21 cellular contexts compared by ENCODE assay signal in the genomic region with DNA sequence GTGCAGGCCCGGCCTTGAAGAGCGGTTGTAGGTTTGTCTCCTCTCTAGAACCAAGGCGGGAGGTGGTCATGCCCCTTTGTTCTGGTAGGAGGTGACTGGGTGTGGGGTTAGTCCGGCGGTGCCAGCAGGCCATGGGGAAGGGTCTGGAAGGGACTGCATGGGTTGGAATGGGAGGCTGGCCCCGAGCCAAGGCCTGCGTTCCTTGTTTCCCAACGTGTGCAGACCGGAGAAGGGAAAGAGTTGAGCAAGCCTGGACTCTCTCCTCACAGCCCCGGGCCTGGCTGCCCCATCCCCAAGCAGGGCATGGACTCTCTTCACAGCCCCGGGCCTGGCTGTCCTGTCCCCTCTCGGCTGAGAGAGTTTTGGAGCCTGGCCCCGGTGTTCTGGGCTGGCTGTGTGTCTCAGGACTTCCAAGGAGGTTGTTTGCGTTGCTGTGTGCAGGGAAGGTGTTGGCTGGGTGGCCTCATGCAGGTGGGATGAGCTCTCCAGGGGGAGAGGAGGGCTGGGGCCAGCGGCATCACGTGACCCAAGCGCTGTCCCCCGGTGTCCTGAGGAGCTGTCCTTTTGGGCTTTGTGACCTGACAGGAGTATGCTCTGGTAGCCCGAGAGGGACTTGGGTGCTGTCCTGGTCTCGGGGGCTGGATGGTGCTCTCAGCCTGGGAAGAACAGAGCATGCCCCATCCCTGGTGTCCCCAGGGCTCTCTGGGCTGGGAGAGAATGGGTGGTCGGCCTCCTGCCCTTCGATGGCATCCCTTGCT. TPM values are rescaled to one million over a fixed set of nuclear protein-coding genes. Genes with fewer than 3 reads are reported as not detected.
DNase-seq lines count a peak whose midpoint lies in the region; ATAC-seq and TF ChIP-seq lines count a peak whose summit lies in the region.
"Had no signal": no experiment of that assay in that cellular context is flagged by ENCODE, and none has a peak within 500 bp of the region (broad histone marks: within the 10 kb centered on the region; RNA-seq: fewer than 3 reads in every experiment).

No MANE protein-coding gene starts in this region.

- POLR2A ChIA-PET in HEK293T (lab: Yijun Ruan, JAX), result no interaction called here

- peaks cover 21% of the 10 kb centered on the region for H3K79me2 ChIP-seq in neural progenitor cell (ENCODE audit: low read depth)

- H3K4me1 Mint-ChIP-seq in neural progenitor cell, result peaks cover 17% of the 10 kb centered on the region
- H3K4me1 Mint-ChIP-seq in activated T-helper 1 cell treated with anti-CD3 and anti-CD28 coated beads, Interleukin-12 subunit alpha, Interleukin-12 subunit beta, Interleukin-2, Interleukin-4 antibody, amounts not matched to agents 30 ng/mL and 10 ng/mL and 1 ng/mL, durations not matched to agents 14 hours and 24 hours and 36 hours (ENCODE audit: low read depth), result no peaks in the 10 kb centered on the region
- H3K4me1 Mint-ChIP-seq: IgD-negative memory B cell had no signal

- no peak for ATAC-seq in Right ventricle myocardium inferior
- ATAC-seq: activated CD4-positive, CD25-positive, alpha-beta regulatory T cell treated with anti-CD3 and anti-CD28 coated beads, Interleukin-2, amount 50 U/mL, for 24 hours; T-cell had no signal

- no peak overlapping the region for H3K4me2 ChIP-seq in neural progenitor cell

- TF ChIP-seq CTCF in left ventricle myocardium inferior (IDR thresholded peaks at IDR 0.05; ENCODE audit: borderline replicate concordance), result no peak
- no peak for TF ChIP-seq CTCF in neural progenitor cell (IDR thresholded peaks at IDR 0.05)
- no peak for TF ChIP-seq CTCF in uterus (IDR thresholded peaks at IDR 0.05)

- H3K27ac ChIP-seq in left ventricle myocardium inferior (replicated peaks) (peak overlapping the region; percentile 56), neural progenitor cell (no peak overlapping the region), uterus (peak overlapping the region; percentile 70 to 81)
- H3K27ac ChIP-seq: epithelial cell of prostate had no signal

- peaks cover 9% of the 10 kb centered on the region for H3K27me3 Mint-ChIP-seq in neural progenitor cell (ENCODE audit: insufficient read depth, low read depth)
- peaks cover 7% of the 10 kb centered on the region for H3K27me3 Mint-ChIP-seq in activated T-helper 1 cell treated with anti-CD3 and anti-CD28 coated beads, Interleukin-12 subunit alpha, Interleukin-12 subunit beta, Interleukin-2, Interleukin-4 antibody, amounts not matched to agents 30 ng/mL and 10 ng/mL and 1 ng/mL, durations not matched to agents 14 hours and 24 hours and 36 hours (ENCODE audit: insufficient read depth)

- CTCF ChIA-PET in HEK293T (lab: Yijun Ruan, JAX), result no interaction called here

- TF ChIP-seq POLR2A in uterus (IDR thresholded peaks at IDR 0.05), result no peak

- no peak overlapping the region for H2AFZ ChIP-seq in neural progenitor cell (replicated peaks)

- H3K4me3 ChIP-seq in left ventricle myocardium inferior (peak overlapping the region; percentile 60), endocrine pancreas (ENCODE audit: control insufficient read depth, insufficient read depth, low read length) (no peak overlapping the region), neural progenitor cell (no peak overlapping the region), uterus (peak overlapping the region in 1 of 2 donors; percentile 50)

- no peak overlapping the region for H3K27ac Mint-ChIP-seq in neural progenitor cell
- H3K27ac Mint-ChIP-seq in activated T-helper 1 cell treated with anti-CD3 and anti-CD28 coated beads, Interleukin-12 subunit alpha, Interleukin-12 subunit beta, Interleukin-2, Interleukin-4 antibody, amounts not matched to agents 30 ng/mL and 10 ng/mL and 1 ng/mL, durations not matched to agents 14 hours and 24 hours and 36 hours, result no peak overlapping the region
- H3K27ac Mint-ChIP-seq: CD4-positive, alpha-beta memory T cell; T-cell had no signal

- H3K27me3 ChIP-seq in left ventricle myocardium inferior (ENCODE audit: low read depth) (peaks cover 95% of the 10 kb centered on the region), endocrine pancreas (ENCODE audit: control insufficient read depth, insufficient read depth, low read length) (no peaks in the 10 kb centered on the region), neural progenitor cell (peaks cover 11% of the 10 kb centered on the region), uterus (no peaks in the 10 kb centered on the region)

- DNase-seq in left ventricle myocardium inferior (no peak), Right ventricle myocardium inferior (ENCODE audit: missing footprints) (no peak), neural progenitor cell (ENCODE audit: low spot score) (no peak), uterus (no peak), HEK293T (ENCODE audit: extremely low spot score) (no peak), GOT3 (lab: John Stamatoyannopoulos, UW) (no peak)
- DNase-seq in activated T-helper 1 cell treated with anti-CD3 and anti-CD28 coated beads, Interleukin-12 subunit alpha, Interleukin-12 subunit beta, Interleukin-2, Interleukin-4 antibody, amounts not matched to agents 30 ng/mL and 10 ng/mL and 1 ng/mL, durations not matched to agents 14 hours and 24 hours and 36 hours (ENCODE audit: low spot score), result no peak
- DNase-seq: 8988T; activated gamma-delta T cell; aorta; CD4-positive, alpha-beta memory T cell; cortex of kidney; mammary epithelial cell; NCI-H748 treated with DMSO at 0.1 percent for 48 hours; RPMI8226; T-cell had no signal

- H3K9ac ChIP-seq in endocrine pancreas (ENCODE audit: control insufficient read depth, insufficient read depth, low read length), result peak overlapping the region; percentile 81
- no peak overlapping the region for H3K9ac ChIP-seq in neural progenitor cell

- H3K36me3 ChIP-seq in left ventricle myocardium inferior (no peaks in the 10 kb centered on the region), endocrine pancreas (ENCODE audit: control insufficient read depth, insufficient read depth, low read length) (no peaks in the 10 kb centered on the region), neural progenitor cell (no peaks in the 10 kb centered on the region), uterus (no peaks in the 10 kb centered on the region)

- H3K4me1 ChIP-seq in left ventricle myocardium inferior (peaks cover 47% of the 10 kb centered on the region), endocrine pancreas (ENCODE audit: control insufficient read depth, insufficient read depth, low read length) (no peaks in the 10 kb centered on the region), neural progenitor cell (peaks cover 22% of the 10 kb centered on the region), uterus (peaks cover 0 to 20% of the 10 kb centered on the region in 2 donors)

- H4K20me1 ChIP-seq in neural progenitor cell (ENCODE audit: low read depth), result peaks cover 69% of the 10 kb centered on the region

- intact Hi-C loops in left ventricle myocardium inferior (cut with micrococcal nuclease) (no loop called here), Right ventricle myocardium inferior (cut with DNase I) (loop anchor here (2.0 kb wide), 1 partner anchor 25 kb away; no protein-coding TSS in a partner anchor), uterus (cut with DNase I; ENCODE audit: low total_unique reads) (no loop called here)
- intact Hi-C loops in activated T-helper 1 cell treated with anti-CD3 and anti-CD28 coated beads, Interleukin-12 subunit alpha, Interleukin-12 subunit beta, Interleukin-2, Interleukin-4 antibody, amounts not matched to agents 30 ng/mL and 10 ng/mL and 1 ng/mL, durations not matched to agents 14 hours and 24 hours and 36 hours (cut with micrococcal nuclease), result no loop called here

- H3K36me3 Mint-ChIP-seq in neural progenitor cell, result no peaks in the 10 kb centered on the region
- no peaks in the 10 kb centered on the region for H3K36me3 Mint-ChIP-seq in activated T-helper 1 cell treated with anti-CD3 and anti-CD28 coated beads, Interleukin-12 subunit alpha, Interleukin-12 subunit beta, Interleukin-2, Interleukin-4 antibody, amounts not matched to agents 30 ng/mL and 10 ng/mL and 1 ng/mL, durations not matched to agents 14 hours and 24 hours and 36 hours (ENCODE audit: low read depth)
- H3K36me3 Mint-ChIP-seq: CD4-positive, alpha-beta memory T cell; IgD-negative memory B cell; T-cell had no signal

- peaks cover 2% of the 10 kb centered on the region for H3K9me3 Mint-ChIP-seq in neural progenitor cell
- H3K9me3 Mint-ChIP-seq in activated T-helper 1 cell treated with anti-CD3 and anti-CD28 coated beads, Interleukin-12 subunit alpha, Interleukin-12 subunit beta, Interleukin-2, Interleukin-4 antibody, amounts not matched to agents 30 ng/mL and 10 ng/mL and 1 ng/mL, durations not matched to agents 14 hours and 24 hours and 36 hours, result no peaks in the 10 kb centered on the region
- H3K9me3 Mint-ChIP-seq: CD4-positive, alpha-beta memory T cell; IgD-negative memory B cell; T-cell had no signal

- H3F3A ChIP-seq in neural progenitor cell (ENCODE audit: low read depth), result peaks cover 14% of the 10 kb centered on the region

- H3K4me3 Mint-ChIP-seq in neural progenitor cell, result peak overlapping the region; percentile 73
- no peak overlapping the region for H3K4me3 Mint-ChIP-seq in activated T-helper 1 cell treated with anti-CD3 and anti-CD28 coated beads, Interleukin-12 subunit alpha, Interleukin-12 subunit beta, Interleukin-2, Interleukin-4 antibody, amounts not matched to agents 30 ng/mL and 10 ng/mL and 1 ng/mL, durations not matched to agents 14 hours and 24 hours and 36 hours
- H3K4me3 Mint-ChIP-seq: IgD-negative memory B cell, T-cell had no signal

- H3K9me3 ChIP-seq in left ventricle myocardium inferior (replicated peaks) (no peaks in the 10 kb centered on the region), endocrine pancreas (ENCODE audit: control insufficient read depth, low read length) (no peaks in the 10 kb centered on the region), neural progenitor cell (ENCODE audit: low read depth) (no peaks in the 10 kb centered on the region), uterus (no peaks in the 10 kb centered on the region)

TF ChIP-seq in HEK293T, 16 proteins besides CTCF, POLR2A, EP300 and RAD21:
- no peak for TF ChIP-seq CTBP1 (IDR thresholded peaks at IDR 0.05; ENCODE audit: borderline replicate concordance)
- TF ChIP-seq ELF4 (IDR thresholded peaks at IDR 0.05), result no peak
- no peak for TF ChIP-seq SUZ12 (IDR thresholded peaks at IDR 0.05)
- no peak for TF ChIP-seq FOXK2 (IDR thresholded peaks at IDR 0.05)
TF ChIP-seq in HEK293T: peak in this region for 0.

RNA-seq across cellular contexts. Expression of a gene that starts 2.6 kb away (rescaled TPM):
- total RNA-seq in left ventricle myocardium inferior (2.5 TPM), Right ventricle myocardium inferior (6.0 TPM), neural progenitor cell (ENCODE audit: low replicate concordance) (9.5 and 32.6 TPM in 2 replicates), uterus (10 to 100 TPM in 3 of 4 donors, 1 to 10 TPM in 1; 6.8 to 94.5 (median 27.6) TPM)
- 0.12 and 0.18 TPM in 2 replicates for total RNA-seq in activated T-helper 1 cell treated with anti-CD3 and anti-CD28 coated beads, Interleukin-12 subunit alpha, Interleukin-12 subunit beta, Interleukin-2, Interleukin-4 antibody, amounts not matched to agents 30 ng/mL and 10 ng/mL and 1 ng/mL, durations not matched to agents 14 hours and 24 hours and 36 hours
- total RNA-seq: mammary epithelial cell had no signal

RNA-seq across cellular contexts. Expression of a gene that starts 59.5 kb away (rescaled TPM):
- total RNA-seq in left ventricle myocardium inferior, result not detected
- total RNA-seq in Right ventricle myocardium inferior, result 0.19 TPM
- total RNA-seq in neural progenitor cell (ENCODE audit: low replicate concordance), result not detected in 2 replicates
- not detected for total RNA-seq in uterus
- total RNA-seq in activated T-helper 1 cell treated with anti-CD3 and anti-CD28 coated beads, Interleukin-12 subunit alpha, Interleukin-12 subunit beta, Interleukin-2, Interleukin-4 antibody, amounts not matched to agents 30 ng/mL and 10 ng/mL and 1 ng/mL, durations not matched to agents 14 hours and 24 hours and 36 hours, result not detected in 2 replicates
- total RNA-seq: CD4-positive, alpha-beta memory T cell; Daoy; mammary epithelial cell; T-cell had no signal
